ENCODE assay signal across 8 cellular contexts in the genomic region with DNA sequence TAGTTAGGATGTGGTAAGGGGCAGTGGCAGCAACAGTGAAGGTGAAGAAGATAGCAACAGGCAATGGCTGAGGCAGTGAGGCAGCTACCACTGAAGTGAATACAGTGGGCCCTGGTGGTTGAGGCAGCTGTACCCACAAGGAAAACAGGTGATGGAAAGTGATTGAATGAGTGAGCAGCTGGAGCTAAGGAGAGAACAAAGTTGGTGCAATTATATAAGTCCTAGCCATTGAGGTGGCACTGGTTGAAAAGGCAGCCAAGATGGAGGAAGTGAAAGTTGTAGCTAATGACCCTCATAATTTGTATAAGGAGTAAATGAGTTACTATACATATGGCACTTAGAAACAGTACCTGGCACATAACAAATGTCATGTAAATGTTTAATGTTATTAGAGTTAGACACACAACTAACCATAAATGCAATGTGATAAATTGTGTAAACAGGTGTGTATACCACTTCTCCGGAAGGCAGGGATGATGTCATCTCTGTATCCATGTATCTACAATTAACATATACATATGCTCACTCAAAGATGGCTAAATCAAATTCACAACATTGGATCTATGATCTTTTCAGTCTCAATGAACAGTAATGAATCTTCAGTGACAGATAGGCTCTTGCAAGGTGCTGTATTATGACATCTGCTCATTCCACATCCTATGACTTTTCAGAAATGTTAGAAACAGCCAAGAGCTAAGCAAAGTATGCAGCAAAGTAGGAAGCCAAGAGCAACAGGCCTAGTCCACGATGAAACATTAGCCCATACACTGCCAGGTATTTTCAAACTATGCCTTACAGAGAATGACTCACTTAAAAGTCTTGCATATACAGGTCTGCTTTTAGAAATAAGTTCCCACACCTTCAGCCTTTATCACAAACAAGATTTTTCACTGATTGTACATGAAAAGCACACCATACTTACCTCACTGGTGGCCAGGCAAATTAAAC. TPM values are rescaled to one million over a fixed set of nuclear protein-coding genes. Genes with fewer than 3 reads are reported as not detected.
A peak's percentile ranks its signal among the peaks of the same experiment; 100 is the strongest.
DNase-seq lines count a peak whose midpoint lies in the region; ATAC-seq and TF ChIP-seq lines count a peak whose summit lies in the region.

No MANE protein-coding gene starts in this region.

- peaks cover 45% of the 10 kb centered on the region for H3K4me1 Mint-ChIP-seq in activated T-helper 17 cell treated with anti-CD3 and anti-CD28 coated beads, Interleukin-2, amount 50 U/mL, for 72 hours
- peaks cover 18% of the 10 kb centered on the region for H3K4me1 Mint-ChIP-seq in progenitor cell of endocrine pancreas (ENCODE audit: low read depth)

- ATAC-seq in HG03469 (IDR thresholded peaks at IDR 0.05; ENCODE audit: unreplicated experiment), result peak; percentile 77
- ATAC-seq in activated T-helper 17 cell treated with anti-CD3 and anti-CD28 coated beads, Interleukin-2, amount 50 U/mL, for 72 hours (replicated peaks), result no peak

- peak overlapping the region; percentile 2 for H3K4me3 Mint-ChIP-seq in activated T-helper 17 cell treated with anti-CD3 and anti-CD28 coated beads, Interleukin-2, amount 50 U/mL, for 72 hours
- H3K4me3 Mint-ChIP-seq in progenitor cell of endocrine pancreas (ENCODE audit: low read depth), result no peak overlapping the region

- H3K9me3 Mint-ChIP-seq in activated T-helper 17 cell treated with anti-CD3 and anti-CD28 coated beads, Interleukin-2, amount 50 U/mL, for 72 hours, result no peaks in the 10 kb centered on the region
- H3K9me3 Mint-ChIP-seq in progenitor cell of endocrine pancreas (ENCODE audit: low read depth), result peaks cover 3% of the 10 kb centered on the region

- no peaks in the 10 kb centered on the region for H3K27me3 Mint-ChIP-seq in activated T-helper 17 cell treated with anti-CD3 and anti-CD28 coated beads, Interleukin-2, amount 50 U/mL, for 72 hours
- no peaks in the 10 kb centered on the region for H3K27me3 Mint-ChIP-seq in progenitor cell of endocrine pancreas

- TF ChIP-seq CTCF in GM20000 (IDR thresholded peaks at IDR 0.05; ENCODE audit: extremely low read depth, missing control alignments) (no peak), progenitor cell of endocrine pancreas (IDR thresholded peaks at IDR 0.05; ENCODE audit: unreplicated experiment) (no peak)

- DNase-seq in COLO668 (lab: John Stamatoyannopoulos, UW; ENCODE audit: unreplicated experiment), result peak; percentile 48
- peak; percentile 28 for DNase-seq in GM20000 (ENCODE audit: low spot score)
- no peak for DNase-seq in progenitor cell of endocrine pancreas (ENCODE audit: low spot score, unreplicated experiment)
- no peak for DNase-seq in COLO829 (ENCODE audit: low spot score)
- no peak for DNase-seq in anterior cingulate cortex (lab: John Stamatoyannopoulos, UW)
- DNase-seq in HCEC 1CT, result no peak

- H3K27ac Mint-ChIP-seq in activated T-helper 17 cell treated with anti-CD3 and anti-CD28 coated beads, Interleukin-2, amount 50 U/mL, for 72 hours, result peak overlapping the region; percentile 5
- peak overlapping the region; percentile 63 for H3K27ac Mint-ChIP-seq in progenitor cell of endocrine pancreas

- peaks cover 65% of the 10 kb centered on the region for H3K36me3 Mint-ChIP-seq in activated T-helper 17 cell treated with anti-CD3 and anti-CD28 coated beads, Interleukin-2, amount 50 U/mL, for 72 hours (ENCODE audit: low read depth)
- H3K36me3 Mint-ChIP-seq in progenitor cell of endocrine pancreas (ENCODE audit: insufficient read depth), result peaks cover 23% of the 10 kb centered on the region

RNA-seq across cellular contexts. Expression of gene XPNPEP1, which starts 10.7 kb away (rescaled TPM):
- 100 to 1,000 TPM in 1 of 2 donors, 10 to 100 TPM in 1; 97.5 to 108 TPM for total RNA-seq in activated T-helper 17 cell treated with anti-CD3 and anti-CD28 coated beads, Interleukin-2, amount 50 U/mL, for 72 hours
- total RNA-seq in progenitor cell of endocrine pancreas, result 40.0 and 66.8 TPM in 2 replicates

Comparison
In these comparisons a context has a peak if more than half of its experiments do, and no peak if none do; other contexts are left out.
1. DNase-seq: peak in COLO668 (single experiment) and GM20000 (single experiment); none in progenitor cell of endocrine pancreas (single experiment), COLO829 (single experiment), anterior cingulate cortex (0 of 58) and HCEC 1CT (single experiment).